In the genomic region with DNA sequence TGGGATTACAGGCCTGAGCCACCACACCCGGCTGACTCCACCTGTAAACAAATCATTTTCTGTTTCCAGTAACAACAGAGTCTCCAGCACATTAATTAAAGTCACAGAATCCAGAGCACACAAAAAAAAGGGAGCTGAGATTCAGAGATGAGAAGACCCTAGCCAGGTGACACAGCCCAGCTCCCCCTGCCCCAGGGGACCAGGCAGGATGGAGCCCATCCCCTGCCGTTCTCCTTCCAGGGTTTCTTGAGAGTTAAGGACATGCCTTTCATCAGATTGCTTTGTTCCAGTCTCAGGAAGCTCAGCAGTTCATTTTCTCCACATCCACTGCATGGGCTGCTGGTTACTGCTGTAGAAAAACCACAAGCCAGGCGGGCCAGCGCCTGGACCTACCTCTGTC, we compare ENCODE assay signal across 21 cellular contexts.
DNase-seq lines count a peak whose midpoint lies in the region; ATAC-seq and TF ChIP-seq lines count a peak whose summit lies in the region.
"Had no signal": no experiment of that assay in that cellular context is flagged by ENCODE, and none has a peak within 500 bp of the region (broad histone marks: within the 10 kb centered on the region; RNA-seq: fewer than 3 reads in every experiment).

No MANE protein-coding gene starts in this region.

- no peak overlapping the region for H3K4ac ChIP-seq in neuronal stem cell (ENCODE audit: low read length)

- no peaks in the 10 kb centered on the region for H3K9me3 Mint-ChIP-seq in natural killer cell
- H3K9me3 Mint-ChIP-seq: activated naive CD4-positive, alpha-beta T cell treated with anti-CD3 and anti-CD28 coated beads, Interleukin-2, amount 50 U/mL, for 72 hours; activated T-helper 17 cell treated with anti-CD3 and anti-CD28 coated beads, Interleukin-2, amount 50 U/mL, for 72 hours; dendritic cell treated with granulocyte-macrophage colony-stimulating factor and Interleukin-4, amounts not matched to agents 40 ng/mL and 50 ng/mL, for 4 days; stimulated activated naive CD8-positive, alpha-beta T cell treated with anti-CD3 and anti-CD28 coated beads, Interleukin-15, Interleukin-2, amounts not matched to agents 100 ng/mL and 50 ng/mL, for 24 hours had no signal

- H3K4me1 Mint-ChIP-seq in natural killer cell = no peaks in the 10 kb centered on the region
- H3K4me1 Mint-ChIP-seq: activated T-helper 17 cell treated with anti-CD3 and anti-CD28 coated beads, Interleukin-2, amount 50 U/mL, for 72 hours; CD8-positive, alpha-beta memory T cell had no signal

- H3K27me3 ChIP-seq in neuronal stem cell (ENCODE audit: control insufficient read depth in 3 of 3, insufficient read depth in 3 of 3, low read depth in 1 of 3, low read length in 3 of 3) = no peaks in the 10 kb centered on the region
- H3K27me3 ChIP-seq in thyroid gland = no peaks in the 10 kb centered on the region
- H3K27me3 ChIP-seq: neural progenitor cell had no signal

- DNase-seq in NCI-H1092 treated with DMSO at 0.1 percent for 48 hours (lab: John Stamatoyannopoulos, UW) (peak; percentile 52), NCI-H1092 (lab: John Stamatoyannopoulos, UW) (no peak), NCI-H187 (lab: John Stamatoyannopoulos, UW) (peak; percentile 49 to 52), NCI-H69 (lab: John Stamatoyannopoulos, UW) (peak; percentile 10), neuronal stem cell (ENCODE audit: low spot score) (no peak), ACHN (no peak), thyroid gland (no peak), natural killer cell (no peak)
- DNase-seq: 8988T; activated CD8-positive, alpha-beta memory T cell treated with anti-CD3 and anti-CD28 coated beads, Interleukin-2, amount 50 U/mL, for 48 hours; anterior cingulate cortex; CD8-positive, alpha-beta memory T cell; IMR-90; NCI-H1694 treated with DMSO at 0.1 percent for 48 hours; NCI-H82 had no signal

- peak overlapping the region; percentile 42 for H3K18ac ChIP-seq in neuronal stem cell (ENCODE audit: low read length)

- peak overlapping the region; percentile 47 for H2BK5ac ChIP-seq in neuronal stem cell (ENCODE audit: low read length)

- no peak overlapping the region for H2BK15ac ChIP-seq in neuronal stem cell (ENCODE audit: low read length)

- peaks cover 3 to 46% of the 10 kb centered on the region in 2 donors for H3K27me3 Mint-ChIP-seq in natural killer cell (ENCODE audit: low read depth in 2 of 2)

- intact Hi-C loops in thyroid gland (cut with DNase I) = no loop called here
- intact Hi-C loops in natural killer cell (cut with micrococcal nuclease) = no loop called here

- no peak overlapping the region for H3K9ac ChIP-seq in neuronal stem cell (ENCODE audit: low read depth, low read length, poor library complexity)
- H3K9ac ChIP-seq: neural progenitor cell had no signal

- no peak overlapping the region for H3K27ac ChIP-seq in neuronal stem cell (replicated peaks; ENCODE audit: low read length)
- no peak overlapping the region for H3K27ac ChIP-seq in thyroid gland
- H3K27ac ChIP-seq: neural progenitor cell had no signal

- TF ChIP-seq POLR2A in thyroid gland (IDR thresholded peaks at IDR 0.05) = no peak

- no CpG with 5 or more reads among the region's 4 CpGs for WGBS in neuronal stem cell (ENCODE audit: extremely low coverage in 2 of 2, insufficient read length in 2 of 2, insufficient replicate concordance in 1 of 2), 2 donors
- 81 to 86% methylated on average over 4 of the region's 4 CpGs for WGBS in thyroid gland, 2 donors

- H3K14ac ChIP-seq in neuronal stem cell (ENCODE audit: low read length) = no peak overlapping the region

- H3K4me3 ChIP-seq in neuronal stem cell (ENCODE audit: low read length in 2 of 2) (no peak overlapping the region), thyroid gland (replicated peaks in 1 of 3) (no peak overlapping the region)
- H3K4me3 ChIP-seq: GM12878 had no signal

- H2BK12ac ChIP-seq in neuronal stem cell (ENCODE audit: low read length) = no peak overlapping the region

- H3K36me3 ChIP-seq in neuronal stem cell (replicated peaks in 1 of 2; ENCODE audit: control insufficient read depth in 2 of 2, insufficient read depth in 2 of 2, low read length in 2 of 2) (no peaks in the 10 kb centered on the region), thyroid gland (no peaks in the 10 kb centered on the region)
- H3K36me3 ChIP-seq: neural progenitor cell had no signal

- H3K9me3 ChIP-seq in neuronal stem cell (replicated peaks in 1 of 2; ENCODE audit: control insufficient read depth in 2 of 2, insufficient read depth in 1 of 2, low read depth in 1 of 2, low read length in 2 of 2) = peaks cover 0 to 2% of the 10 kb centered on the region in 2 donors
- H3K9me3 ChIP-seq in thyroid gland = no peaks in the 10 kb centered on the region

- no peaks in the 10 kb centered on the region for H3K79me1 ChIP-seq in neuronal stem cell (ENCODE audit: low read depth, low read length)

- TF ChIP-seq CTCF in thyroid gland (IDR thresholded peaks at IDR 0.05) (no peak), natural killer cell (IDR thresholded peaks at IDR 0.05) (no peak)

- H2AFZ ChIP-seq in neuronal stem cell (ENCODE audit: low read length) = no peak overlapping the region
- H2AFZ ChIP-seq: neural progenitor cell had no signal

- no peak overlapping the region for H2AK5ac ChIP-seq in neuronal stem cell (ENCODE audit: low read depth, low read length)

- no peak overlapping the region for H3K23ac ChIP-seq in neuronal stem cell (ENCODE audit: low read depth, low read length, poor library complexity)

- no peak overlapping the region for H3K27ac Mint-ChIP-seq in natural killer cell
- H3K27ac Mint-ChIP-seq: activated naive CD4-positive, alpha-beta T cell treated with anti-CD3 and anti-CD28 coated beads, Interleukin-2, amount 50 U/mL, for 72 hours; activated T-helper 17 cell treated with anti-CD3 and anti-CD28 coated beads, Interleukin-2, amount 50 U/mL, for 72 hours; CD8-positive, alpha-beta memory T cell; dendritic cell treated with granulocyte-macrophage colony-stimulating factor and Interleukin-4, amounts not matched to agents 40 ng/mL and 50 ng/mL, for 4 days; neural progenitor cell; stimulated activated naive CD8-positive, alpha-beta T cell treated with anti-CD3 and anti-CD28 coated beads, Interleukin-15, Interleukin-2, amounts not matched to agents 100 ng/mL and 50 ng/mL, for 24 hours had no signal

- H4K8ac ChIP-seq in neuronal stem cell (ENCODE audit: low read depth, low read length) = no peak overlapping the region

- peaks cover 3 to 9% of the 10 kb centered on the region in 2 donors for H3K4me1 ChIP-seq in neuronal stem cell (ENCODE audit: control insufficient read depth in 2 of 2, insufficient read depth in 1 of 2, low read depth in 1 of 2, low read length in 2 of 2)
- no peaks in the 10 kb centered on the region for H3K4me1 ChIP-seq in thyroid gland

- in situ Hi-C loops in ACHN (cut with HindIII; ENCODE audit: low pct_ligation_motif_present, low pct_unique_long_range_greater_than_20kb, low sequenced_read_pairs) = no loop called here

- H3K36me3 Mint-ChIP-seq in natural killer cell = no peaks in the 10 kb centered on the region
- H3K36me3 Mint-ChIP-seq: activated naive CD4-positive, alpha-beta T cell treated with anti-CD3 and anti-CD28 coated beads, Interleukin-2, amount 50 U/mL, for 72 hours; CD8-positive, alpha-beta memory T cell had no signal

- H4K91ac ChIP-seq in neuronal stem cell (ENCODE audit: low read depth, low read length, poor library complexity) = no peak overlapping the region

- H2BK120ac ChIP-seq in neuronal stem cell (ENCODE audit: low read depth, low read length) = no peak overlapping the region

- ATAC-seq in natural killer cell = no peak
- ATAC-seq: activated naive CD4-positive, alpha-beta T cell treated with anti-CD3 and anti-CD28 coated beads, Interleukin-2, amount 50 U/mL, for 72 hours; activated T-helper 17 cell treated with anti-CD3 and anti-CD28 coated beads, Interleukin-2, amount 50 U/mL, for 72 hours; GM12878 had no signal

- H3K4me2 ChIP-seq in neuronal stem cell (ENCODE audit: insufficient read depth, low read length, poor library complexity, severe bottlenecking) = no peak overlapping the region

- no peak overlapping the region for H3K4me3 Mint-ChIP-seq in natural killer cell
- H3K4me3 Mint-ChIP-seq: activated T-helper 17 cell treated with anti-CD3 and anti-CD28 coated beads, Interleukin-2, amount 50 U/mL, for 72 hours; CD8-positive, alpha-beta memory T cell; dendritic cell treated with granulocyte-macrophage colony-stimulating factor and Interleukin-4, amounts not matched to agents 40 ng/mL and 50 ng/mL, for 4 days; stimulated activated naive CD8-positive, alpha-beta T cell treated with anti-CD3 and anti-CD28 coated beads, Interleukin-15, Interleukin-2, amounts not matched to agents 100 ng/mL and 50 ng/mL, for 24 hours had no signal

Comparison
In these comparisons a context has a peak if more than half of its experiments do, and no peak if none do; other contexts are left out.
1. DNase-seq: peak in NCI-H1092 treated with DMSO at 0.1 percent for 48 hours (single experiment), NCI-H187 (2 of 2) and NCI-H69 (single experiment); none in NCI-H1092 (single experiment), neuronal stem cell (single experiment), ACHN (single experiment), thyroid gland (0 of 2) and natural killer cell (single experiment).